ENCODE assay signal across 15 cellular contexts in the genomic region with DNA sequence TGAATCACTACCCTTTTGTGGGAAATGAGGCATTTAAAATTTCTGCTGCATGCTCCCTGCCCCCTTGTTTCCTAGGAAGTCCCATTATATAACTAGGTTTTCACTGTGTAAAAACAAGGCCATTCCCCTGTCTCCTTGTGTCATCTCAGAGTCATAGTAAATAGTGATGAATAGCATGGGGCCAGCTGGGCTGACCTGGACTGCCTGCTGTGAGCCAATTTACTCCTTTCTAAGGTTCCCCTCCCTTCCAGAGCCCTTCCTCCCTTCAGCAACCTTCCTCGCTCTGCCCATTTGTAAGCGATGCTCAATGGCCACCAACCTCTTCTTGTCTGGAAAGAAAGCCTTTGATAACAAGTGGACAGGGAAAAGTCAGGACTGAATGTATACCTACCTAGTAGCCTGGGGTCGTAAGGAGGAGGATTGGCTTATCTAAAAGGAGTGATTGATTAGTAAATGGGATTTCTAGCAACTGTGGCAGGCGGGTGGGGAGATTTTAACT. TPM values are rescaled to one million over a fixed set of nuclear protein-coding genes. Genes with fewer than 3 reads are reported as not detected.
DNase-seq lines count a peak whose midpoint lies in the region; ATAC-seq, FAIRE-seq and TF ChIP-seq lines count a peak whose summit lies in the region.
"Had no signal": no experiment of that assay in that cellular context is flagged by ENCODE, and none has a peak within 500 bp of the region (broad histone marks: within the 10 kb centered on the region; RNA-seq: fewer than 3 reads in every experiment).

No MANE protein-coding gene starts in this region.

- no peaks in the 10 kb centered on the region for H4K20me1 ChIP-seq in mammary epithelial cell (ENCODE audit: insufficient read depth, low read length)

- peaks cover 5% of the 10 kb centered on the region for H3K27me3 ChIP-seq in mammary epithelial cell (ENCODE audit: insufficient read depth, low read length)
- H3K27me3 ChIP-seq: upper lobe of left lung had no signal

- H3K9ac ChIP-seq in mammary epithelial cell (ENCODE audit: insufficient read depth, low read length): no peak overlapping the region

- POLR2A ChIA-PET in WTC11 (lab: Charles Lee): no interaction called here

- TF ChIP-seq CTCF in WTC11 (IDR thresholded peaks at IDR 0.05) (no peak), mammary epithelial cell (conservative IDR thresholded peaks at IDR 0.05 in 1 of 2, IDR thresholded peaks at IDR 0.05 in 1 of 2; ENCODE audit: extremely low read depth in 1 of 2, insufficient read depth in 1 of 2, low read depth in 1 of 2, low read length in 2 of 2) (no peak)

- H3K27ac ChIP-seq in mammary epithelial cell (ENCODE audit: insufficient read depth, low read depth, low read length): no peak overlapping the region
- H3K27ac ChIP-seq: psoas muscle, upper lobe of left lung had no signal

- DNase-seq in activated CD8-positive, alpha-beta memory T cell treated with anti-CD3 and anti-CD28 coated beads for 24 hours: peak; percentile 28
- DNase-seq in activated CD8-positive, alpha-beta memory T cell treated with anti-CD3 and anti-CD28 coated beads, Interleukin-2, amount 50 U/mL, for 4 hours: no peak
- DNase-seq in WTC11 (ENCODE audit: low spot score) (no peak), mucosa of gallbladder (ENCODE audit: low spot score) (peak; percentile 9), urothelium cell line (ENCODE audit: low spot score) (no peak), SKM-1 treated with dmso at 0.1 percent for 144 hours (lab: John Stamatoyannopoulos, UW; ENCODE audit: unreplicated experiment) (no peak), mammary epithelial cell (no peak)
- DNase-seq: activated CD4-positive, CD25-positive, alpha-beta regulatory T cell; CD8-positive, alpha-beta memory T cell; cerebellar nuclear complex; GF-D8; psoas muscle; upper lobe of left lung had no signal

- H3K27ac Mint-ChIP-seq in WTC11: no peak overlapping the region
- H3K27ac Mint-ChIP-seq: CD8-positive, alpha-beta memory T cell had no signal

- H3K9me3 Mint-ChIP-seq in WTC11: no peaks in the 10 kb centered on the region
- H3K9me3 Mint-ChIP-seq: CD8-positive, alpha-beta memory T cell had no signal

- no peak overlapping the region for H3K4me2 ChIP-seq in mammary epithelial cell (ENCODE audit: insufficient read depth, low read depth, low read length)

- peaks cover 8% of the 10 kb centered on the region for H3K27me3 Mint-ChIP-seq in WTC11 (ENCODE audit: low read depth)

- H3K36me3 Mint-ChIP-seq in WTC11: no peaks in the 10 kb centered on the region
- H3K36me3 Mint-ChIP-seq: CD8-positive, alpha-beta memory T cell had no signal

- no peak overlapping the region for H2AFZ ChIP-seq in mammary epithelial cell (ENCODE audit: low read depth, low read length)

- H3K4me3 ChIP-seq in mammary epithelial cell (replicated peaks in 1 of 3; ENCODE audit: insufficient read depth in 1 of 3, low read depth in 2 of 3, low read length in 3 of 3): no peak overlapping the region
- H3K4me3 ChIP-seq: psoas muscle, upper lobe of left lung had no signal

- H3K79me2 ChIP-seq in mammary epithelial cell (ENCODE audit: insufficient read depth, low read length): no peaks in the 10 kb centered on the region

- intact Hi-C loops in mammary epithelial cell (cut with micrococcal nuclease): no loop called here

- in situ Hi-C loops in mammary epithelial cell (cut with MboI; ENCODE audit: low sequenced_read_pairs in 2 of 2): no loop called here

- H3K4me3 Mint-ChIP-seq in WTC11: no peak overlapping the region
- H3K4me3 Mint-ChIP-seq: CD8-positive, alpha-beta memory T cell had no signal

- no peaks in the 10 kb centered on the region for H3K4me1 ChIP-seq in mammary epithelial cell (ENCODE audit: insufficient read depth, low read length)
- H3K4me1 ChIP-seq: psoas muscle had no signal

- no TSS peak for BruUV-seq in mammary epithelial cell (replicated peaks; lab: Mats Ljungman, UMichigan)

- H3K36me3 ChIP-seq in mammary epithelial cell (ENCODE audit: insufficient read depth, low read length): no peaks in the 10 kb centered on the region
- H3K36me3 ChIP-seq: upper lobe of left lung had no signal

- CTCF ChIA-PET in WTC11 (lab: Charles Lee): no interaction called here
- CTCF ChIA-PET in mammary epithelial cell (lab: Charles Lee; ENCODE audit: low non-redundant PET): no interaction called here

- FAIRE-seq in urothelium cell line (lab: Jason Lieb, UNC): peak; percentile 74
- FAIRE-seq: keratinocyte had no signal

- dilution Hi-C loops in mammary epithelial cell (cut with HindIII; ENCODE audit: low sequenced_read_pairs): no loop called here

- 88% methylated on average over 4 of the region's 4 CpGs for WGBS in mammary epithelial cell (ENCODE audit: low coverage, missing lambda C conversion rate)

- no peaks in the 10 kb centered on the region for H3K9me3 ChIP-seq in mammary epithelial cell (replicated peaks; ENCODE audit: insufficient read depth, low read length)
- H3K9me3 ChIP-seq: psoas muscle, upper lobe of left lung had no signal

- peak; percentile 52 for ATAC-seq in WTC11
- no peak for ATAC-seq in GM21526 (IDR thresholded peaks at IDR 0.05; ENCODE audit: low FRiP score, unreplicated experiment)
- ATAC-seq: psoas muscle had no signal

- peaks cover 23% of the 10 kb centered on the region for H3K4me1 Mint-ChIP-seq in WTC11
- H3K4me1 Mint-ChIP-seq: CD8-positive, alpha-beta memory T cell had no signal

TF ChIP-seq in WTC11, 78 proteins besides CTCF, POLR2A, EP300 and RAD21:
- TF ChIP-seq JUN (CRISPR knock-in tag; IDR thresholded peaks at IDR 0.05) (no peak), ZBTB21 (CRISPR knock-in tag; IDR thresholded peaks at IDR 0.05; ENCODE audit: borderline replicate concordance) (no peak)
- TF ChIP-seq, protein P1, sequence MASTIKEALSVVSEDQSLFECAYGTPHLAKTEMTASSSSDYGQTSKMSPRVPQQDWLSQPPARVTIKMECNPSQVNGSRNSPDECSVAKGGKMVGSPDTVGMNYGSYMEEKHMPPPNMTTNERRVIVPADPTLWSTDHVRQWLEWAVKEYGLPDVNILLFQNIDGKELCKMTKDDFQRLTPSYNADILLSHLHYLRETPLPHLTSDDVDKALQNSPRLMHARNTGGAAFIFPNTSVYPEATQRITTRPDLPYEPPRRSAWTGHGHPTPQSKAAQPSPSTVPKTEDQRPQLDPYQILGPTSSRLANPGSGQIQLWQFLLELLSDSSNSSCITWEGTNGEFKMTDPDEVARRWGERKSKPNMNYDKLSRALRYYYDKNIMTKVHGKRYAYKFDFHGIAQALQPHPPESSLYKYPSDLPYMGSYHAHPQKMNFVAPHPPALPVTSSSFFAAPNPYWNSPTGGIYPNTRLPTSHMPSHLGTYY (CRISPR knock-in tag; IDR thresholded peaks at IDR 0.05): no peak
- TF ChIP-seq, protein P2, sequence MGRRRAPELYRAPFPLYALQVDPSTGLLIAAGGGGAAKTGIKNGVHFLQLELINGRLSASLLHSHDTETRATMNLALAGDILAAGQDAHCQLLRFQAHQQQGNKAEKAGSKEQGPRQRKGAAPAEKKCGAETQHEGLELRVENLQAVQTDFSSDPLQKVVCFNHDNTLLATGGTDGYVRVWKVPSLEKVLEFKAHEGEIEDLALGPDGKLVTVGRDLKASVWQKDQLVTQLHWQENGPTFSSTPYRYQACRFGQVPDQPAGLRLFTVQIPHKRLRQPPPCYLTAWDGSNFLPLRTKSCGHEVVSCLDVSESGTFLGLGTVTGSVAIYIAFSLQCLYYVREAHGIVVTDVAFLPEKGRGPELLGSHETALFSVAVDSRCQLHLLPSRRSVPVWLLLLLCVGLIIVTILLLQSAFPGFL (CRISPR knock-in tag; IDR thresholded peaks at IDR 0.05; ENCODE audit: borderline replicate concordance): no peak
- TF ChIP-seq, protein P3, sequence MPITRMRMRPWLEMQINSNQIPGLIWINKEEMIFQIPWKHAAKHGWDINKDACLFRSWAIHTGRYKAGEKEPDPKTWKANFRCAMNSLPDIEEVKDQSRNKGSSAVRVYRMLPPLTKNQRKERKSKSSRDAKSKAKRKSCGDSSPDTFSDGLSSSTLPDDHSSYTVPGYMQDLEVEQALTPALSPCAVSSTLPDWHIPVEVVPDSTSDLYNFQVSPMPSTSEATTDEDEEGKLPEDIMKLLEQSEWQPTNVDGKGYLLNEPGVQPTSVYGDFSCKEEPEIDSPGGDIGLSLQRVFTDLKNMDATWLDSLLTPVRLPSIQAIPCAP (CRISPR knock-in tag; IDR thresholded peaks at IDR 0.05): no peak

RNA-seq across cellular contexts. Expression of a gene that starts 11.7 kb away (rescaled TPM):
- total RNA-seq in WTC11 (2021): 0.11 to 0.60 TPM (median 0.15 TPM) in 3 replicates
- total RNA-seq in mucosa of gallbladder: 2.6 TPM
- total RNA-seq in mammary epithelial cell: under 1 TPM; 0.05 to 0.67 TPM
- 0.01 TPM for polyA plus RNA-seq in mammary epithelial cell
- not detected for polyA minus RNA-seq in mammary epithelial cell
- total RNA-seq: CD8-positive, alpha-beta memory T cell had no signal
- polyA plus RNA-seq: CD8-positive, alpha-beta memory T cell; keratinocyte had no signal

Comparison
In these comparisons a context has a peak if more than half of its experiments do, and no peak if none do; other contexts are left out.
1. DNase-seq: peak in activated CD8-positive, alpha-beta memory T cell treated with anti-CD3 and anti-CD28 coated beads for 24 hours (single experiment) and mucosa of gallbladder (single experiment); none in activated CD8-positive, alpha-beta memory T cell treated with anti-CD3 and anti-CD28 coated beads, Interleukin-2, amount 50 U/mL, for 4 hours (single experiment), WTC11 (single experiment), urothelium cell line (single experiment), SKM-1 treated with dmso at 0.1 percent for 144 hours (single experiment) and mammary epithelial cell (single experiment).